ENCODE assay signal across 7 cellular contexts in genomic region chr5:78237911-78238310, GRCh38.
"Had no signal": no experiment of that assay in that cellular context is flagged by ENCODE, and none has a peak within 500 bp of the region (broad histone marks: within the 10 kb centered on the region; RNA-seq: fewer than 3 reads in every experiment).

No MANE protein-coding gene starts in this region.

- ATAC-seq: GM23338, HCT116 had no signal

- H3K9me3 ChIP-seq: HAP-1 had no signal

- FAIRE-seq: H1, HTR-8/SVneo had no signal

- H2AFZ ChIP-seq: GM23338 had no signal

- H3K4me2 ChIP-seq: GM23338 had no signal

- H3K4me3 ChIP-seq: GM23338, HAP-1 had no signal

- DNase-seq: H7, KG1 had no signal
